In genomic region chr20:44207066-44207723, GRCh38 we compare ENCODE assay signal across 1 cellular context.
TF ChIP-seq lines count a peak whose summit lies in the region.

No MANE protein-coding gene starts in this region.

TF ChIP-seq in HEK293, 187 proteins besides CTCF, POLR2A, EP300 and RAD21 (continued from another document):
- TF ChIP-seq PRDM6 (tag by site-specific recombination; IDR thresholded peaks at IDR 0.05) (no peak), GLIS1 (tag by site-specific recombination; IDR thresholded peaks at IDR 0.05) (no peak), ZNF658 (tag by site-specific recombination; IDR thresholded peaks at IDR 0.05) (no peak)
